12 cellular contexts compared by ENCODE assay signal in the genomic region with DNA sequence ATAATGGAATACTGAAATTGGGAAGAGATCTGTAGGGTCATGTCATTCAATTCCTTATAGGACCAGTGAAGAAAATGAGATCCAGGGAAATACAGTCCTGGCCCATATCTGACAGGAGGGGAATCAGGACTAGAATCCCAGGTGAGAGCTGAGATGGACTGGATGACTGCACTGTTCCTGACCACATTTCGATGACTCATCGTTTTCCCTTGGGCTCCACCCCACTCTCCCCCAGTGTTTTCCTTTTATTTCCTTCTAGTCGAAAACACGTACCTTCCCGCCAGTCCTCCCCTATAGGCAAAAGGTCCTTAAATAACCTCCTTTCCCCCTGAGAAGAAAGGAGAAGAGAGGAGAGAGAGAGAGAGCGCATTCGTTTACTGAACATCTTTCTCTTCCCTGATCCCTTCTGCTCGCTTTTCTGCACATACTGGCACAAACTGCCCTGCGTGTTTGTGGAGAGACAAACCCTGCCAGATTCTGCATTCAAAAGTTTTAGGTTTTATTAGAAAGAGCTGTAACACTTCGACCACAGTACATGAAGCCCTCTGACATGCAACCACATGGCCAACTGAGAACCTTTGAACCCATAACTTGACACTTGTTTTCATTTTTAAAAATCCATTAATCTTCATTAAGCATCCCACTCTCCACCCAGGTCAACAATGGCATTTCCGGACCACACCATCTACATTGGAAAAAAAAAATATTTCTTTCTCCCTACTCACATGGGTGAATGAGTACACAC.
DNase-seq lines count a peak whose midpoint lies in the region; ATAC-seq, FAIRE-seq and TF ChIP-seq lines count a peak whose summit lies in the region.
"Had no signal": no experiment of that assay in that cellular context is flagged by ENCODE, and none has a peak within 500 bp of the region (broad histone marks: within the 10 kb centered on the region; RNA-seq: fewer than 3 reads in every experiment).

No MANE protein-coding gene starts in this region.

- H3K56ac ChIP-seq in mesendoderm (ENCODE audit: low read length): no peak overlapping the region

- no peak overlapping the region for H4K8ac ChIP-seq in mesendoderm (ENCODE audit: low read depth, low read length)

- H3K79me1 ChIP-seq in mesendoderm (ENCODE audit: low read length): no peaks in the 10 kb centered on the region

- H2BK15ac ChIP-seq in mesendoderm (replicated peaks; ENCODE audit: low read depth): peak overlapping the region; percentile 4

- no peak overlapping the region for H3K23ac ChIP-seq in mesendoderm (ENCODE audit: low read length)

- H3K9me3 ChIP-seq in endothelial cell of umbilical vein (replicated peaks; ENCODE audit: control insufficient read depth, insufficient read depth, low read length): no peaks in the 10 kb centered on the region
- H3K9me3 ChIP-seq in HAP-1: no peaks in the 10 kb centered on the region

- H4K20me1 ChIP-seq in endothelial cell of umbilical vein (replicated peaks; ENCODE audit: control insufficient read depth, extremely low read depth, insufficient read depth, low read length): no peaks in the 10 kb centered on the region

- no peak overlapping the region for H2BK120ac ChIP-seq in mesendoderm (ENCODE audit: low read depth, low read length)

- no peak overlapping the region for H3K4me3 ChIP-seq in endothelial cell of umbilical vein (replicated peaks in 1 of 3; ENCODE audit: insufficient read depth in 1 of 3, low read depth in 1 of 3, low read length in 3 of 3)
- H3K4me3 ChIP-seq in mesendoderm (ENCODE audit: low read length): no peak overlapping the region
- no peak overlapping the region for H3K4me3 ChIP-seq in HAP-1

- whole genome bisulfite sequencing in mesendoderm (ENCODE audit: extremely low coverage, insufficient coverage, low lambda C conversion rate): no CpG with 5 or more reads among the region's 11 CpGs

- TF ChIP-seq CTCF in endothelial cell of umbilical vein (IDR thresholded peaks at IDR 0.05; ENCODE audit: extremely low read depth in 1 of 2, insufficient read depth in 1 of 2, low read depth in 1 of 2, low read length in 2 of 2): no peak

- no peak overlapping the region for H2BK5ac ChIP-seq in mesendoderm (ENCODE audit: low read length)

- no peak overlapping the region for H3K18ac ChIP-seq in mesendoderm (ENCODE audit: low read length)

- no peak overlapping the region for H2AFZ ChIP-seq in endothelial cell of umbilical vein (ENCODE audit: low read depth, low read length)

- DNase-seq in EL (peak; percentile 71), NCI-H226 (peak; percentile 35), endothelial cell of umbilical vein (ENCODE audit: low read depth, low spot score) (no peak), mesendoderm (peak; percentile 16), HAP-1 (ENCODE audit: low spot score in 2 of 2) (no peak), NCI-H446 treated with DMSO at 0.1 percent for 48 hours (lab: John Stamatoyannopoulos, UW) (no peak)
- DNase-seq in activated naive CD4-positive, alpha-beta T cell (lab: John Stamatoyannopoulos, UW): no peak
- DNase-seq: activated T-cell treated with anti-CD3 and anti-CD28 coated beads for 4 hours; CD8-positive, alpha-beta memory T cell; effector memory CD4-positive, alpha-beta T cell; T-cell had no signal

- no peak for FAIRE-seq in endothelial cell of umbilical vein (lab: Jason Lieb, UNC)

- no peaks in the 10 kb centered on the region for H3K9me1 ChIP-seq in endothelial cell of umbilical vein (replicated peaks; ENCODE audit: control insufficient read depth, extremely low read depth, insufficient read depth, low read length)

- H3K4me1 ChIP-seq in endothelial cell of umbilical vein (ENCODE audit: control insufficient read depth, extremely low read depth, insufficient read depth, low read length): no peaks in the 10 kb centered on the region
- no peaks in the 10 kb centered on the region for H3K4me1 ChIP-seq in mesendoderm (ENCODE audit: control insufficient read depth, low read depth, low read length)
- H3K4me1 ChIP-seq in HAP-1: no peaks in the 10 kb centered on the region

- H3K27ac ChIP-seq in endothelial cell of umbilical vein (ENCODE audit: insufficient read depth, low read depth, low read length): no peak overlapping the region
- no peak overlapping the region for H3K27ac ChIP-seq in mesendoderm (ENCODE audit: low read depth, low read length)

- CTCF ChIA-PET in endothelial cell of umbilical vein (lab: Charles Lee): interaction anchor here (0.6 to 2.3 kb wide), 11 partner anchors 15 to 975 kb away, joined by 3 to 8 read pairs (median 4); a partner anchor contains a TSS

- TF ChIP-seq POLR2A in endothelial cell of umbilical vein (IDR thresholded peaks at IDR 0.05; ENCODE audit: low read depth, low read length): no peak

- H3K27me3 ChIP-seq in endothelial cell of umbilical vein (ENCODE audit: control insufficient read depth in 2 of 2, insufficient read depth in 2 of 2, low read length in 2 of 2): no peaks in the 10 kb centered on the region
- no peaks in the 10 kb centered on the region for H3K27me3 ChIP-seq in mesendoderm (ENCODE audit: insufficient read depth, low read length, poor library complexity)
- H3K27me3 ChIP-seq in HAP-1 (ENCODE audit: low read depth): 0 out of 2 replicates have a peak, but pooled peaks cover 2% of the 10 kb centered on the region

- H3K9ac ChIP-seq in endothelial cell of umbilical vein (replicated peaks; ENCODE audit: extremely low read depth, insufficient read depth, low read length) (no peak overlapping the region), mesendoderm (ENCODE audit: low read length) (no peak overlapping the region)

- H3K36me3 ChIP-seq in endothelial cell of umbilical vein (ENCODE audit: control insufficient read depth in 2 of 2, extremely low read depth in 1 of 2, insufficient read depth in 2 of 2, low read length in 2 of 2) (no peaks in the 10 kb centered on the region), mesendoderm (ENCODE audit: control insufficient read depth, insufficient read depth, low read length) (no peaks in the 10 kb centered on the region), HAP-1 (replicated peaks) (no peaks in the 10 kb centered on the region)

- H4K5ac ChIP-seq in mesendoderm (ENCODE audit: low read length): no peak overlapping the region

- no peak overlapping the region for H3K4me2 ChIP-seq in endothelial cell of umbilical vein (ENCODE audit: insufficient read depth, low read length)
- H3K4me2 ChIP-seq in mesendoderm (ENCODE audit: low read length): no peak overlapping the region

- ATAC-seq in HG03469 (IDR thresholded peaks at IDR 0.05; ENCODE audit: unreplicated experiment): no peak
- ATAC-seq: T-cell had no signal

- H2AK5ac ChIP-seq in mesendoderm (ENCODE audit: low read length): no peak overlapping the region

- in situ Hi-C loops in HAP-1 (cut with MboI; ENCODE audit: low sequenced_read_pairs): no loop called here

- intact Hi-C loops in endothelial cell of umbilical vein (cut with micrococcal nuclease): loop anchor here (1.0 to 10.0 kb wide), 2 partner anchors 209 to 973 kb away; no protein-coding TSS in a partner anchor

- no peak overlapping the region for H3K4ac ChIP-seq in mesendoderm (ENCODE audit: low read depth, low read length)

- dilution Hi-C loops in endothelial cell of umbilical vein (cut with MboI; ENCODE audit: extremely low pct_ligation_motif_present, low sequenced_read_pairs): no loop called here

- no TSS peak for BruUV-seq in endothelial cell of umbilical vein (replicated peaks; lab: Mats Ljungman, UMichigan)

- POLR2A ChIA-PET in endothelial cell of umbilical vein (lab: Charles Lee): no interaction called here

- no peaks in the 10 kb centered on the region for H3K79me2 ChIP-seq in endothelial cell of umbilical vein (ENCODE audit: control insufficient read depth, insufficient read depth, low read length)
- H3K79me2 ChIP-seq in mesendoderm (ENCODE audit: control insufficient read depth, insufficient read depth, low read length): no peaks in the 10 kb centered on the region

TF ChIP-seq in endothelial cell of umbilical vein, 7 proteins besides CTCF, POLR2A, EP300 and RAD21:
- peak; percentile 17 for TF ChIP-seq JUN (IDR thresholded peaks at IDR 0.05; ENCODE audit: borderline replicate concordance, insufficient read depth, insufficient read length, low read depth)
- TF ChIP-seq POLR2AphosphoS5 (IDR thresholded peaks at IDR 0.05; ENCODE audit: insufficient read depth, low read depth, low read length): no peak
TF ChIP-seq in endothelial cell of umbilical vein: peak in this region for 1.

Comparison
In these comparisons a context has a peak if more than half of its experiments do, and no peak if none do; other contexts are left out.
1. DNase-seq: peak in EL (single experiment), NCI-H226 (single experiment) and mesendoderm (single experiment); none in endothelial cell of umbilical vein (single experiment), HAP-1 (0 of 2), NCI-H446 treated with DMSO at 0.1 percent for 48 hours (single experiment) and activated naive CD4-positive, alpha-beta T cell (0 of 4).